ENCODE assay signal across 1 cellular context in genomic region chr17:57480438-57481196, GRCh38.
TF ChIP-seq lines count a peak whose summit lies in the region.

No MANE protein-coding gene starts in this region.

TF ChIP-seq in K562, 482 proteins besides CTCF, POLR2A, EP300 and RAD21 (continued from another document):
- TF ChIP-seq, protein P1, sequence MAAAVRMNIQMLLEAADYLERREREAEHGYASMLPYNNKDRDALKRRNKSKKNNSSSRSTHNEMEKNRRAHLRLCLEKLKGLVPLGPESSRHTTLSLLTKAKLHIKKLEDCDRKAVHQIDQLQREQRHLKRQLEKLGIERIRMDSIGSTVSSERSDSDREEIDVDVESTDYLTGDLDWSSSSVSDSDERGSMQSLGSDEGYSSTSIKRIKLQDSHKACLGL (CRISPR knock-in tag; IDR thresholded peaks at IDR 0.05; ENCODE audit: borderline replicate concordance, poor library complexity, severe bottlenecking): no peak
- TF ChIP-seq POLR3G (IDR thresholded peaks at IDR 0.05; ENCODE audit: extremely low read depth, insufficient read length, insufficient replicate concordance) (no peak), SMAD3 (CRISPR knock-in tag; conservative IDR thresholded peaks at IDR 0.05) (no peak), FOS (IDR thresholded peaks at IDR 0.05; ENCODE audit: extremely low read depth, insufficient read length) (peak; percentile 18), ZNF174 (CRISPR knock-in tag; IDR thresholded peaks at IDR 0.05) (no peak), ZNF282 (CRISPR knock-in tag; IDR thresholded peaks at IDR 0.05) (no peak), POLR2B (IDR thresholded peaks at IDR 0.05; ENCODE audit: low read depth, partially characterized antibody) (no peak), GATA2 (CRISPR knock-in tag; IDR thresholded peaks at IDR 0.05) (peak; percentile 70), OTX1 (CRISPR knock-in tag; IDR thresholded peaks at IDR 0.05) (no peak), NR4A1 (CRISPR knock-in tag; IDR thresholded peaks at IDR 0.05) (no peak), NR4A1 (tag; IDR thresholded peaks at IDR 0.05) (no peak), NFRKB (IDR thresholded peaks at IDR 0.05; ENCODE audit: low read depth) (no peak), E2F1 (CRISPR knock-in tag; IDR thresholded peaks at IDR 0.05) (no peak), NFYB (IDR thresholded peaks at IDR 0.05; ENCODE audit: extremely low read depth, insufficient read length) (no peak), MAFF (IDR thresholded peaks at IDR 0.05; ENCODE audit: low read length) (no peak), CBFB (CRISPR knock-in tag; IDR thresholded peaks at IDR 0.05) (no peak), TGIF2 (CRISPR knock-in tag; IDR thresholded peaks at IDR 0.05) (no peak), ZNF639 (CRISPR knock-in tag; conservative IDR thresholded peaks at IDR 0.05 in 1 of 2, IDR thresholded peaks at IDR 0.05 in 1 of 2) (0 out of 4 replicates have a peak, but pooled peaks of 1 of the 2 experiments have one; percentile 20), FIP1L1 (IDR thresholded peaks at IDR 0.05; ENCODE audit: low read depth, low read length, poor library complexity, severe bottlenecking) (no peak), SMARCC2 (IDR thresholded peaks at IDR 0.05; ENCODE audit: low read depth) (no peak), FOSL1 (tag; conservative IDR thresholded peaks at IDR 0.05) (peak; percentile 91)
- TF ChIP-seq, protein P2, sequence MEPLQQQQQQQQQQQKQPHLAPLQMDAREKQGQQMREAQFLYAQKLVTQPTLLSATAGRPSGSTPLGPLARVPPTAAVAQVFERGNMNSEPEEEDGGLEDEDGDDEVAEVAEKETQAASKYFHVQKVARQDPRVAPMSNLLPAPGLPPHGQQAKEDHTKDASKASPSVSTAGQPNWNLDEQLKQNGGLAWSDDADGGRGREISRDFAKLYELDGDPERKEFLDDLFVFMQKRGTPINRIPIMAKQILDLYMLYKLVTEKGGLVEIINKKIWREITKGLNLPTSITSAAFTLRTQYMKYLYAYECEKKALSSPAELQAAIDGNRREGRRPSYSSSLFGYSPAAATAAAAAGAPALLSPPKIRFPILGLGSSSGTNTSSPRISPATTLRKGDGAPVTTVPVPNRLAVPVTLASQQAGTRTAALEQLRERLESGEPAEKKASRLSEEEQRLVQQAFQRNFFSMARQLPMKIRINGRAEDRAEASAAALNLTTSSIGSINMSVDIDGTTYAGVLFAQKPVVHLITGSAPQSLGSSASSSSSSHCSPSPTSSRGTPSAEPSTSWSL (CRISPR knock-in tag; IDR thresholded peaks at IDR 0.05; ENCODE audit: borderline replicate concordance): no peak
